In genomic region chr13:103140001-103140671, GRCh38 we compare ENCODE assay signal across 10 cellular contexts.
DNase-seq lines count a peak whose midpoint lies in the region; ATAC-seq and TF ChIP-seq lines count a peak whose summit lies in the region.
"Had no signal": no experiment of that assay in that cellular context is flagged by ENCODE, and none has a peak within 500 bp of the region (broad histone marks: within the 10 kb centered on the region; RNA-seq: fewer than 3 reads in every experiment).

No MANE protein-coding gene starts in this region.

- no peak overlapping the region for H3K27ac ChIP-seq in right atrium auricular region
- no peak overlapping the region for H3K27ac ChIP-seq in sigmoid colon
- no peak overlapping the region for H3K27ac ChIP-seq in CD4-positive, alpha-beta T cell (ENCODE audit: low read depth, low read length)
- H3K27ac ChIP-seq: SJSA1 had no signal

- H3K9me3 ChIP-seq in right atrium auricular region (no peaks in the 10 kb centered on the region), sigmoid colon (no peaks in the 10 kb centered on the region)
- no peaks in the 10 kb centered on the region for H3K9me3 ChIP-seq in CD4-positive, alpha-beta T cell (ENCODE audit: control insufficient read depth, low read length)
- H3K9me3 ChIP-seq: SJSA1 had no signal

- intact Hi-C loops in sigmoid colon (cut with DNase I) = no loop called here
- intact Hi-C loops in CD4-positive, alpha-beta T cell (cut with DNase I, micrococcal nuclease) = no loop called here

- no peak overlapping the region for H3K4me3 Mint-ChIP-seq in CD4-positive, alpha-beta T cell
- H3K4me3 Mint-ChIP-seq: memory B cell had no signal

- CTCF ChIA-PET in GM10248 (lab: Yijun Ruan, JAX) = interaction anchor here (0.6 to 1.8 kb wide), 26 partner anchors 10 to 270 kb away, joined by 3 to 71 read pairs (median 5); no protein-coding TSS in a partner anchor
- CTCF ChIA-PET in CD4-positive, alpha-beta T cell (lab: Charles Lee) = no interaction called here

- peak; percentile 52 for DNase-seq in GM10248 (ENCODE audit: extremely low spot score)
- peak; percentile 49 for DNase-seq in GM20000 (ENCODE audit: low spot score)
- DNase-seq in RPMI8226 = peak; percentile 19
- no peak for DNase-seq in right atrium auricular region (ENCODE audit: low spot score)
- no peak for DNase-seq in sigmoid colon
- no peak for DNase-seq in CD4-positive, alpha-beta T cell
- DNase-seq in NK-92 treated with Interleukin-12 subunit alpha and Interleukin-12 subunit beta, amount 100 ng/mL, for 24 hours (lab: John Stamatoyannopoulos, UW) = no peak

- H3K27ac Mint-ChIP-seq in CD4-positive, alpha-beta T cell = no peak overlapping the region
- H3K27ac Mint-ChIP-seq: memory B cell had no signal

- H3K36me3 ChIP-seq in right atrium auricular region = no peaks in the 10 kb centered on the region
- H3K36me3 ChIP-seq in sigmoid colon = no peaks in the 10 kb centered on the region
- H3K36me3 ChIP-seq: SJSA1 had no signal

- H3K4me3 ChIP-seq in right atrium auricular region (no peak overlapping the region), sigmoid colon (no peak overlapping the region)
- H3K4me3 ChIP-seq: SJSA1 had no signal

- 53 to 63% methylated on average over 5 of the region's 5 CpGs for WGBS in sigmoid colon, 2 donors

- H3K27me3 Mint-ChIP-seq in CD4-positive, alpha-beta T cell = no peaks in the 10 kb centered on the region
- H3K27me3 Mint-ChIP-seq: memory B cell had no signal

- POLR2A ChIA-PET in GM10248 (lab: Yijun Ruan, JAX) = interaction anchor here (0.8 kb wide), 1 partner anchor 226 kb away, joined by 3 read pairs; no protein-coding TSS in a partner anchor
- POLR2A ChIA-PET in CD4-positive, alpha-beta T cell (lab: Charles Lee) = no interaction called here

- H3K4me1 Mint-ChIP-seq in CD4-positive, alpha-beta T cell (ENCODE audit: low read depth) = no peaks in the 10 kb centered on the region
- H3K4me1 Mint-ChIP-seq: memory B cell had no signal

- H3K9me3 Mint-ChIP-seq in CD4-positive, alpha-beta T cell = no peaks in the 10 kb centered on the region

- ATAC-seq in HG03378 (IDR thresholded peaks at IDR 0.05; ENCODE audit: unreplicated experiment) = peak; percentile 97
- ATAC-seq in CD4-positive, alpha-beta T cell (ENCODE audit: poor library complexity) = no peak

- TF ChIP-seq EP300 in sigmoid colon (IDR thresholded peaks at IDR 0.05) = no peak

- H3K36me3 Mint-ChIP-seq in CD4-positive, alpha-beta T cell (ENCODE audit: low read depth) = no peaks in the 10 kb centered on the region
- H3K36me3 Mint-ChIP-seq: memory B cell had no signal

- TF ChIP-seq CTCF in GM10248 (IDR thresholded peaks at IDR 0.05; ENCODE audit: control extremely low read depth, extremely low read depth, low read depth, missing control alignments) (peak; percentile 75), GM20000 (IDR thresholded peaks at IDR 0.05; ENCODE audit: extremely low read depth, missing control alignments) (peak; percentile 71), right atrium auricular region (IDR thresholded peaks at IDR 0.05) (peak; percentile 50 to 59), sigmoid colon (IDR thresholded peaks at IDR 0.05) (peak in 1 of 4 experiments; percentile 7)
- TF ChIP-seq CTCF in CD4-positive, alpha-beta T cell (IDR thresholded peaks at IDR 0.05) = no peak

- no peaks in the 10 kb centered on the region for H3K4me1 ChIP-seq in right atrium auricular region
- H3K4me1 ChIP-seq in sigmoid colon = no peaks in the 10 kb centered on the region
- H3K4me1 ChIP-seq: SJSA1 had no signal

- no peak for TF ChIP-seq POLR2A in sigmoid colon (IDR thresholded peaks at IDR 0.05)

- H3K27me3 ChIP-seq in right atrium auricular region (no peaks in the 10 kb centered on the region), sigmoid colon (no peaks in the 10 kb centered on the region)
- no peaks in the 10 kb centered on the region for H3K27me3 ChIP-seq in CD4-positive, alpha-beta T cell (ENCODE audit: control insufficient read depth, insufficient read depth, low read length)

Comparison
In these comparisons a context has a peak if more than half of its experiments do, and no peak if none do; other contexts are left out.
1. DNase-seq: peak in GM10248 (single experiment), GM20000 (single experiment) and RPMI8226 (single experiment); none in right atrium auricular region (single experiment), sigmoid colon (single experiment), CD4-positive, alpha-beta T cell (0 of 10) and NK-92 treated with Interleukin-12 subunit alpha and Interleukin-12 subunit beta, amount 100 ng/mL, for 24 hours (single experiment).